Comparison of ENCODE assay signal across 26 cellular contexts in genomic region chr10:124318811-124319210, GRCh38.
"Had no signal": no experiment of that assay in that cellular context is flagged by ENCODE, and none has a peak within 500 bp of the region (broad histone marks: within the 10 kb centered on the region; RNA-seq: fewer than 3 reads in every experiment).

No MANE protein-coding gene starts in this region.

- H3K27me3 Mint-ChIP-seq: activated B cell treated with CpG ODN at 0.5 μM for 24 hours; activated naive CD8-positive, alpha-beta T cell treated with anti-CD3 and anti-CD28 coated beads, Interleukin-2, amount 50 U/mL, for 24 hours had no signal

- ATAC-seq: activated naive CD4-positive, alpha-beta T cell treated with anti-CD3 and anti-CD28 coated beads, Interleukin-2, amount 50 U/mL, for 72 hours; activated naive CD8-positive, alpha-beta T cell treated with anti-CD3 and anti-CD28 coated beads, Interleukin-2, amount 50 U/mL, for 24 hours; activated T-cell treated with anti-CD3 and anti-CD28 coated beads, Interleukin-2, amount 50 U/mL, for 4 hours; body of pancreas; T-helper 17 cell had no signal

- H3K4me3 ChIP-seq: ascending aorta, body of pancreas, MG63 had no signal

- DNase-seq: activated B cell treated with CpG ODN at 0.5 μM for 24 hours; activated CD4-positive, alpha-beta T cell treated with anti-CD3 and anti-CD28 coated beads for 1 hour; activated CD4-positive, alpha-beta T cell treated with anti-CD3 and anti-CD28 coated beads, Interleukin-2, amount 10 ng/mL, durations not matched to agents 24 days and 14 days; activated CD4-positive, alpha-beta T cell treated with anti-CD3 and anti-CD28 coated beads, Interleukin-2, amount 50 U/mL, for 48 hours; activated effector memory CD4-positive, alpha-beta T cell treated with anti-CD3 and anti-CD28 coated beads, Interleukin-2, amount 50 U/mL, for 16 hours; activated naive CD4-positive, alpha-beta T cell treated with Interleukin-2 at 50 U/mL for 16 hours; activated naive CD8-positive, alpha-beta T cell treated with anti-CD3 and anti-CD28 coated beads, Interleukin-2, amount 50 U/mL, for 24 hours; activated T-cell treated with anti-CD3 and anti-CD28 coated beads, Interleukin-2, amount 50 U/mL, for 4 hours; amniotic stem cell; body of pancreas; MG63; MV-4-11; NCI-H1092 treated with DMSO at 0.1 percent for 48 hours; NCI-H1417 treated with DMSO at 0.1 percent for 48 hours; NCI-H1694; NCI-H2029; NCI-H2107; NCI-H2171 treated with DMSO at 0.1 percent for 48 hours; NCI-H226; NCI-H526; NCI-H82; SIG-M5; T-helper 17 cell; T1000 had no signal

- H3K9me3 ChIP-seq: ascending aorta, body of pancreas, MG63 had no signal

- H3K27ac ChIP-seq: ascending aorta, body of pancreas had no signal

- H3K36me3 Mint-ChIP-seq: activated naive CD4-positive, alpha-beta T cell treated with anti-CD3 and anti-CD28 coated beads, Interleukin-2, amount 50 U/mL, for 72 hours had no signal

- H3K27ac Mint-ChIP-seq: activated B cell treated with CpG ODN at 0.5 μM for 24 hours; activated CD4-positive, alpha-beta T cell treated with anti-CD3 and anti-CD28 coated beads, Interleukin-2, amount 10 ng/mL, durations not matched to agents 24 days and 14 days; activated naive CD4-positive, alpha-beta T cell treated with anti-CD3 and anti-CD28 coated beads, Interleukin-2, amount 50 U/mL, for 72 hours; activated naive CD8-positive, alpha-beta T cell treated with anti-CD3 and anti-CD28 coated beads, Interleukin-2, amount 50 U/mL, for 24 hours; T-helper 17 cell had no signal

- H3K9me3 Mint-ChIP-seq: activated naive CD8-positive, alpha-beta T cell treated with anti-CD3 and anti-CD28 coated beads, Interleukin-2, amount 50 U/mL, for 24 hours had no signal

- H3K4me1 ChIP-seq: body of pancreas had no signal

- H3K27me3 ChIP-seq: ascending aorta, body of pancreas, MG63 had no signal

- H3K4me3 Mint-ChIP-seq: activated B cell treated with CpG ODN at 0.5 μM for 24 hours; activated CD4-positive, alpha-beta T cell treated with anti-CD3 and anti-CD28 coated beads, Interleukin-2, amount 10 ng/mL, durations not matched to agents 24 days and 14 days; activated naive CD8-positive, alpha-beta T cell treated with anti-CD3 and anti-CD28 coated beads, Interleukin-2, amount 50 U/mL, for 24 hours; activated T-cell treated with anti-CD3 and anti-CD28 coated beads, Interleukin-2, amount 50 U/mL, for 4 hours; T-helper 17 cell had no signal

- H3K4me1 Mint-ChIP-seq: activated B cell treated with CpG ODN at 0.5 μM for 24 hours; activated CD4-positive, alpha-beta T cell treated with anti-CD3 and anti-CD28 coated beads, Interleukin-2, amount 10 ng/mL, durations not matched to agents 24 days and 14 days; activated naive CD8-positive, alpha-beta T cell treated with anti-CD3 and anti-CD28 coated beads, Interleukin-2, amount 50 U/mL, for 24 hours; T-helper 17 cell had no signal

- H3K36me3 ChIP-seq: ascending aorta, MG63 had no signal
